In the genomic region with DNA sequence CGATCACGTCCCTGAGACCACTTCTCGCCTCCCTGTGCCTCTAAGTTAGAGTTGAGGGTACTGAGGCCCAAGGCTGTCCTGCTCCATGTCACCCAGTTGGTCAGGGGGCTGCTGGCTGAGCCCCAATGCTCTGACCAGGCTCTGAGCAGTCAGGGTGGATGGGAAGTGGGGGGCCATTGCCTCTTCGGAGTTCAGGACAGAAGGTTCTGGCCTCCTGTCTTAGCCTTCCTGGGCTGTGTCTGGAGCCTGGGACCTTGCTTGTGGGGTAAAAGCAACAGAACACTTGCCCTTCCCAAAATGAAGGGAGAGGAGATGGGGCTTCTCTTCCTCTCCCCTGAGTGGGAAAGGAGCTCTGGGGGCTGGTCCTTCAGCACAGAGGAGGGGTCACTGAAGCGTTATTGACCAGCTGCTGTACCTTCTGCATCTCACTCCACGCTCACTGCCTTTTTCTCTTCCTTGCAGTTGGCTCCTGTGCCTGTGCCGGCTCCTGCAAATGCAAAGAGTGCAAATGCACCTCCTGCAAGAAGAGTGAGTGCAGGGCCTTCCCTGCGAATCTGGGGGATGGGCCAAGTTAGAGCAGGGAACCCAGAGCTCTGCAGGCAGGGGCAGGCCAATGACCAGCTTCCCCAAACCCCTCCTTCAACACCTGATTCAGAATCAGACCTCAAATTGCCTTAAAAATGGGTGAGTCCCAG, we compare ENCODE assay signal across 8 cellular contexts. TPM values are rescaled to one million over a fixed set of nuclear protein-coding genes. Genes with fewer than 3 reads are reported as not detected.
DNase-seq lines count a peak whose midpoint lies in the region; ATAC-seq, FAIRE-seq and TF ChIP-seq lines count a peak whose summit lies in the region.

No MANE protein-coding gene starts in this region.

- dilution Hi-C loops in endothelial cell of umbilical vein (cut with MboI; ENCODE audit: extremely low pct_ligation_motif_present, low sequenced_read_pairs), result no loop called here

- ATAC-seq in activated T-cell treated with anti-CD3 and anti-CD28 coated beads, Interleukin-2, amount 50 U/mL, for 4 hours, result peak; percentile 5 to 7
- ATAC-seq in pancreas (peak; percentile 10 to 22 (median 15)), GM18517 (IDR thresholded peaks at IDR 0.05; ENCODE audit: unreplicated experiment) (no peak)

- H3K9ac ChIP-seq in endothelial cell of umbilical vein (replicated peaks; ENCODE audit: extremely low read depth, insufficient read depth, low read length), result peak overlapping the region; percentile 84

- H3K9me3 Mint-ChIP-seq in activated T-cell treated with anti-CD3 and anti-CD28 coated beads, Interleukin-2, amount 50 U/mL, for 4 hours, result no peaks in the 10 kb centered on the region

- TF ChIP-seq POLR2A in endothelial cell of umbilical vein (IDR thresholded peaks at IDR 0.05; ENCODE audit: low read depth, low read length), result no peak

- FAIRE-seq in endothelial cell of umbilical vein (lab: Jason Lieb, UNC) (no peak), pancreas (lab: Jason Lieb, UNC) (no peak)

- DNase-seq in activated T-cell treated with anti-CD3 and anti-CD28 coated beads, Interleukin-2, amount 50 U/mL, for 4 hours, result no peak
- no peak for DNase-seq in activated T-cell treated with anti-CD3 and anti-CD28 coated beads, Interleukin-2, amount 50 U/mL, for 48 hours
- DNase-seq in RPMI8226, result peak; percentile 47
- no peak for DNase-seq in endothelial cell of umbilical vein (ENCODE audit: low read depth, low spot score)
- DNase-seq in pancreas, result peak in 1 of 6 donors; percentile 53
- no peak for DNase-seq in hippocampal formation (lab: John Stamatoyannopoulos, UW)
- DNase-seq in stimulated activated naive CD4-positive, alpha-beta T cell treated with Interleukin-2 at 50 U/mL for 16 hours (lab: John Stamatoyannopoulos, UW), result no peak

- H3K27me3 ChIP-seq in endothelial cell of umbilical vein (ENCODE audit: control insufficient read depth in 2 of 2, insufficient read depth in 2 of 2, low read length in 2 of 2) (no peaks in the 10 kb centered on the region), pancreas (no peaks in the 10 kb centered on the region)

- POLR2A ChIA-PET in endothelial cell of umbilical vein (lab: Charles Lee), result interaction anchor here (1.1 kb wide), 1 partner anchor 58 kb away, joined by 3 read pairs; a partner anchor contains a TSS

- peak overlapping the region; percentile 72 for H3K4me2 ChIP-seq in endothelial cell of umbilical vein (ENCODE audit: insufficient read depth, low read length)

- no peaks in the 10 kb centered on the region for H3K9me1 ChIP-seq in endothelial cell of umbilical vein (replicated peaks; ENCODE audit: control insufficient read depth, extremely low read depth, insufficient read depth, low read length)

- no peak for TF ChIP-seq CTCF in endothelial cell of umbilical vein (IDR thresholded peaks at IDR 0.05; ENCODE audit: extremely low read depth in 1 of 2, insufficient read depth in 1 of 2, low read depth in 1 of 2, low read length in 2 of 2)
- TF ChIP-seq CTCF in pancreas (IDR thresholded peaks at IDR 0.05), result no peak

- no peaks in the 10 kb centered on the region for H3K27me3 Mint-ChIP-seq in activated T-cell treated with anti-CD3 and anti-CD28 coated beads, Interleukin-2, amount 50 U/mL, for 4 hours (ENCODE audit: low read depth)

- H3K36me3 Mint-ChIP-seq in activated T-cell treated with anti-CD3 and anti-CD28 coated beads, Interleukin-2, amount 50 U/mL, for 4 hours (ENCODE audit: insufficient read depth), result peaks cover 10% of the 10 kb centered on the region

- WGBS in pancreas, 2 donors, result 5% methylated on average over 8 of the region's 8 CpGs

- H3K4me1 ChIP-seq in endothelial cell of umbilical vein (ENCODE audit: control insufficient read depth, extremely low read depth, insufficient read depth, low read length) (peaks cover 10% of the 10 kb centered on the region), pancreas (peaks cover 0 to 15% (median 2%) of the 10 kb centered on the region in 3 donors)

- H3K36me3 ChIP-seq in endothelial cell of umbilical vein (ENCODE audit: control insufficient read depth in 2 of 2, extremely low read depth in 1 of 2, insufficient read depth in 2 of 2, low read length in 2 of 2) (no peaks in the 10 kb centered on the region), pancreas (no peaks in the 10 kb centered on the region)

- TSS peak; percentile 93 for BruUV-seq in endothelial cell of umbilical vein (replicated peaks; lab: Mats Ljungman, UMichigan)

- H3K79me2 ChIP-seq in endothelial cell of umbilical vein (ENCODE audit: control insufficient read depth, insufficient read depth, low read length), result no peaks in the 10 kb centered on the region

- H2AFZ ChIP-seq in endothelial cell of umbilical vein (ENCODE audit: low read depth, low read length), result peak overlapping the region; percentile 96

- intact Hi-C loops in endothelial cell of umbilical vein (cut with micrococcal nuclease) (loop anchor here (1.0 to 2.0 kb wide), 3 partner anchors 44 to 76 kb away; a partner anchor contains a TSS), pancreas (cut with DNase I) (no loop called here)

- CTCF ChIA-PET in endothelial cell of umbilical vein (lab: Charles Lee), result interaction anchor here (0.8 to 2.1 kb wide), 5 partner anchors 19 to 82 kb away, joined by 3 to 12 read pairs (median 4); no protein-coding TSS in a partner anchor

- H3K9me3 ChIP-seq in endothelial cell of umbilical vein (replicated peaks; ENCODE audit: control insufficient read depth, insufficient read depth, low read length), result no peaks in the 10 kb centered on the region
- no peaks in the 10 kb centered on the region for H3K9me3 ChIP-seq in pancreas

- peak overlapping the region; percentile 25 to 63 (median 37) for H3K4me3 ChIP-seq in endothelial cell of umbilical vein (replicated peaks in 1 of 3; ENCODE audit: insufficient read depth in 1 of 3, low read depth in 1 of 3, low read length in 3 of 3)
- peak overlapping the region; percentile 52 to 74 (median 68) for H3K4me3 ChIP-seq in pancreas

- H3K4me3 Mint-ChIP-seq in activated T-cell treated with anti-CD3 and anti-CD28 coated beads, Interleukin-2, amount 50 U/mL, for 4 hours, result peak overlapping the region; percentile 94

- H3K27ac ChIP-seq in endothelial cell of umbilical vein (ENCODE audit: insufficient read depth, low read depth, low read length), result peak overlapping the region; percentile 18
- peak overlapping the region; percentile 20 to 80 (median 62) for H3K27ac ChIP-seq in pancreas

- H3K4me1 Mint-ChIP-seq in activated T-cell treated with anti-CD3 and anti-CD28 coated beads, Interleukin-2, amount 50 U/mL, for 4 hours (ENCODE audit: low read depth), result peaks cover 22% of the 10 kb centered on the region

- no peaks in the 10 kb centered on the region for H4K20me1 ChIP-seq in endothelial cell of umbilical vein (replicated peaks; ENCODE audit: control insufficient read depth, extremely low read depth, insufficient read depth, low read length)

RNA-seq across cellular contexts. Expression of a gene that starts 0.6 kb away (rescaled TPM):
- total RNA-seq in activated T-cell treated with anti-CD3 and anti-CD28 coated beads, Interleukin-2, amount 50 U/mL, for 4 hours, result 100 to 1,000 TPM; 118 to 192 (median 135) TPM
- total RNA-seq in endothelial cell of umbilical vein, result 15.6 and 19.2 TPM in 2 replicates
- polyA plus RNA-seq in endothelial cell of umbilical vein, result 46.7 and 73.6 TPM in 2 replicates
- polyA plus RNA-seq in endothelial cell of umbilical vein (2011; cell fraction: cytosol; rRNA removed), result 43.6 and 70.2 TPM in 2 replicates
- 14.6 and 17.1 TPM in 2 replicates for polyA plus RNA-seq in endothelial cell of umbilical vein (2011; cell fraction: nucleus; rRNA removed)
- 31.4 and 55.7 TPM in 2 replicates for polyA plus RNA-seq in endothelial cell of umbilical vein (2012)
- 17.9 and 45.3 TPM in 2 replicates for polyA minus RNA-seq in endothelial cell of umbilical vein
- 21.5 TPM for polyA minus RNA-seq in endothelial cell of umbilical vein (2011; cell fraction: cytosol; rRNA and poly(A)+ RNA removed)
- 5.0 and 5.4 TPM in 2 replicates for polyA minus RNA-seq in endothelial cell of umbilical vein (2011; cell fraction: nucleus; rRNA and poly(A)+ RNA removed)
- total RNA-seq in pancreas, result 100 to 1,000 TPM in 5 of 6 donors, 10 to 100 TPM in 1; 56.1 to 474 (median 227) TPM
- 100 to 1,000 TPM; 571 to 992 TPM for polyA plus RNA-seq in pancreas

RNA-seq across cellular contexts. Expression of a gene that starts 13.2 kb away (rescaled TPM):
- 1 to 10 TPM in 2 of 3 donors, under 1 TPM in 1; 0.71 to 7.0 (median 2.7) TPM for total RNA-seq in activated T-cell treated with anti-CD3 and anti-CD28 coated beads, Interleukin-2, amount 50 U/mL, for 4 hours
- not detected in 2 replicates for total RNA-seq in endothelial cell of umbilical vein
- polyA plus RNA-seq in endothelial cell of umbilical vein, result not detected in 2 replicates
- polyA plus RNA-seq in endothelial cell of umbilical vein (2011; cell fraction: cytosol; rRNA removed), result not detected in 2 replicates
- not detected in 2 replicates for polyA plus RNA-seq in endothelial cell of umbilical vein (2011; cell fraction: nucleus; rRNA removed)
- polyA plus RNA-seq in endothelial cell of umbilical vein (2012), result not detected in 2 replicates
- not detected in 2 replicates for polyA minus RNA-seq in endothelial cell of umbilical vein
- not detected for polyA minus RNA-seq in endothelial cell of umbilical vein (2011; cell fraction: cytosol; rRNA and poly(A)+ RNA removed)
- not detected in 2 replicates for polyA minus RNA-seq in endothelial cell of umbilical vein (2011; cell fraction: nucleus; rRNA and poly(A)+ RNA removed)
- 100 to 1,000 TPM in 1 of 6 donors, 10 to 100 TPM in 4, 1 to 10 TPM in 1; 8.3 to 106 (median 21.0) TPM for total RNA-seq in pancreas
- 10 to 100 TPM; 14.9 to 71.1 TPM for polyA plus RNA-seq in pancreas

RNA-seq across cellular contexts. Expression of a gene that starts 15.0 kb away (rescaled TPM):
- total RNA-seq in activated T-cell treated with anti-CD3 and anti-CD28 coated beads, Interleukin-2, amount 50 U/mL, for 4 hours, result 10 to 100 TPM; 28.8 to 40.5 (median 35.9) TPM
- total RNA-seq in endothelial cell of umbilical vein (not detected in 2 replicates), pancreas (100 to 1,000 TPM in 4 of 6 donors, 10 to 100 TPM in 2; 76.9 to 766 (median 150) TPM)
- polyA plus RNA-seq in endothelial cell of umbilical vein (0.53 TPM in 1 of 2 replicates, not detected in the other), pancreas (100 to 1,000 TPM; 496 to 753 TPM)
- polyA plus RNA-seq in endothelial cell of umbilical vein (2011; cell fraction: cytosol; rRNA removed), result 0.59 and 2.2 TPM in 2 replicates
- not detected in 2 replicates for polyA plus RNA-seq in endothelial cell of umbilical vein (2011; cell fraction: nucleus; rRNA removed)
- polyA plus RNA-seq in endothelial cell of umbilical vein (2012), result 0.90 and 1.6 TPM in 2 replicates
- polyA minus RNA-seq in endothelial cell of umbilical vein, result not detected in 2 replicates
- polyA minus RNA-seq in endothelial cell of umbilical vein (2011; cell fraction: cytosol; rRNA and poly(A)+ RNA removed), result not detected
- not detected in 2 replicates for polyA minus RNA-seq in endothelial cell of umbilical vein (2011; cell fraction: nucleus; rRNA and poly(A)+ RNA removed)

RNA-seq across cellular contexts. Expression of a gene that starts 25.1 kb away (rescaled TPM):
- total RNA-seq in activated T-cell treated with anti-CD3 and anti-CD28 coated beads, Interleukin-2, amount 50 U/mL, for 4 hours, result 10 to 100 TPM; 10.9 to 14.4 (median 12.4) TPM
- total RNA-seq in endothelial cell of umbilical vein (1.4 and 2.6 TPM in 2 replicates), pancreas (100 to 1,000 TPM in 1 of 6 donors, 10 to 100 TPM in 5; 29.1 to 119 (median 44.7) TPM)
- polyA plus RNA-seq in endothelial cell of umbilical vein (2.2 and 2.3 TPM in 2 replicates), pancreas (100 to 1,000 TPM in 1 of 2 donors, 10 to 100 TPM in 1; 94.6 to 201 TPM)
- 2.6 and 3.1 TPM in 2 replicates for polyA plus RNA-seq in endothelial cell of umbilical vein (2011; cell fraction: cytosol; rRNA removed)
- 0.59 and 1.3 TPM in 2 replicates for polyA plus RNA-seq in endothelial cell of umbilical vein (2011; cell fraction: nucleus; rRNA removed)
- polyA plus RNA-seq in endothelial cell of umbilical vein (2012), result 0.52 and 1.4 TPM in 2 replicates
- 0.53 and 1.3 TPM in 2 replicates for polyA minus RNA-seq in endothelial cell of umbilical vein
- not detected for polyA minus RNA-seq in endothelial cell of umbilical vein (2011; cell fraction: cytosol; rRNA and poly(A)+ RNA removed)
- 1.1 TPM in 1 of 2 replicates, not detected in the other for polyA minus RNA-seq in endothelial cell of umbilical vein (2011; cell fraction: nucleus; rRNA and poly(A)+ RNA removed)

RNA-seq across cellular contexts. Expression of a gene that starts 31.2 kb away (rescaled TPM):
- not detected for total RNA-seq in activated T-cell treated with anti-CD3 and anti-CD28 coated beads, Interleukin-2, amount 50 U/mL, for 4 hours
- not detected in 2 replicates for total RNA-seq in endothelial cell of umbilical vein
- not detected in 2 replicates for polyA plus RNA-seq in endothelial cell of umbilical vein
- not detected in 2 replicates for polyA plus RNA-seq in endothelial cell of umbilical vein (2011; cell fraction: cytosol; rRNA removed)
- polyA plus RNA-seq in endothelial cell of umbilical vein (2011; cell fraction: nucleus; rRNA removed), result not detected in 2 replicates
- polyA plus RNA-seq in endothelial cell of umbilical vein (2012), result not detected in 2 replicates
- polyA minus RNA-seq in endothelial cell of umbilical vein, result not detected in 2 replicates
- not detected for polyA minus RNA-seq in endothelial cell of umbilical vein (2011; cell fraction: cytosol; rRNA and poly(A)+ RNA removed)
- not detected in 2 replicates for polyA minus RNA-seq in endothelial cell of umbilical vein (2011; cell fraction: nucleus; rRNA and poly(A)+ RNA removed)
- not detected for total RNA-seq in pancreas
- polyA plus RNA-seq in pancreas, result not detected

Comparison
In these comparisons a context has a peak if more than half of its experiments do, and no peak if none do; other contexts are left out.
1. RNA of a gene that starts 15.0 kb away (total RNA-seq): 76.9 to 766 TPM in pancreas and 28.8 to 40.5 TPM in activated T-cell treated with anti-CD3 and anti-CD28 coated beads, Interleukin-2, amount 50 U/mL, for 4 hours; not detected in endothelial cell of umbilical vein; every median in the first group is over 10 times any median in the second.